Comparison of ENCODE assay signal across 26 cellular contexts in genomic region chr16:9970796-9971195, GRCh38.
"Had no signal": no experiment of that assay in that cellular context is flagged by ENCODE, and none has a peak within 500 bp of the region (broad histone marks: within the 10 kb centered on the region; RNA-seq: fewer than 3 reads in every experiment).

No MANE protein-coding gene starts in this region.

- H3K4me1 Mint-ChIP-seq: activated CD4-positive, alpha-beta memory T cell treated with anti-CD3 and anti-CD28 coated beads, Interleukin-2, amount 10 ng/mL, durations not matched to agents 7 days and 5 days; activated naive CD8-positive, alpha-beta T cell treated with anti-CD3 and anti-CD28 coated beads, Interleukin-2, amount 10 ng/mL, durations not matched to agents 7 days and 5 days had no signal

- DNase-seq: activated CD4-positive, alpha-beta memory T cell treated with anti-CD3 and anti-CD28 coated beads, Interleukin-2, amount 10 ng/mL, durations not matched to agents 7 days and 5 days; activated CD4-positive, alpha-beta T cell treated with anti-CD3 and anti-CD28 coated beads for 36 hours; activated CD4-positive, alpha-beta T cell treated with anti-CD3 and anti-CD28 coated beads, Interleukin-2, amount 50 U/mL, for 1 hour; activated naive CD4-positive, alpha-beta T cell treated with anti-CD3 and anti-CD28 coated beads, Interleukin-2, amount 50 U/mL, for 16 hours; activated naive CD8-positive, alpha-beta T cell treated with anti-CD3 and anti-CD28 coated beads, Interleukin-2, amount 10 ng/mL, durations not matched to agents 7 days and 5 days; activated T-cell treated with anti-CD3 and anti-CD28 coated beads, Interleukin-2, amount 50 U/mL, for 72 hours; adrenal gland; aorta; NCI-H1092 treated with DMSO at 0.1 percent for 48 hours; NCI-H1436; NCI-H1694 treated with DMSO at 0.1 percent for 48 hours; NCI-H2029 treated with DMSO at 0.1 percent for 48 hours; NCI-H345; NCI-H510A; NCI-H526 treated with DMSO at 0.1 percent for 48 hours; NK-92 treated with Interleukin-12 subunit alpha and Interleukin-12 subunit beta, amount 100 ng/mL, for 24 hours; OCI-M1; RPMI8226; SK-N-SH; T-helper 1 cell; WERI-Rb-1 had no signal

- H3K4me1 ChIP-seq: adrenal gland, breast epithelium had no signal

- ATAC-seq: activated CD4-positive, alpha-beta T cell treated with anti-CD3 and anti-CD28 coated beads for 36 hours; activated T-cell treated with anti-CD3 and anti-CD28 coated beads, Interleukin-2, amount 50 U/mL, for 72 hours; Panc1; Right ventricle myocardium inferior had no signal

- H3K4me2 ChIP-seq: KMS-11, SK-N-SH had no signal

- H3K27me3 ChIP-seq: adrenal gland, breast epithelium had no signal

- H3K4me3 Mint-ChIP-seq: activated CD4-positive, alpha-beta memory T cell treated with anti-CD3 and anti-CD28 coated beads, Interleukin-2, amount 10 ng/mL, durations not matched to agents 7 days and 5 days; activated CD4-positive, alpha-beta T cell treated with anti-CD3 and anti-CD28 coated beads for 36 hours; activated naive CD8-positive, alpha-beta T cell treated with anti-CD3 and anti-CD28 coated beads, Interleukin-2, amount 10 ng/mL, durations not matched to agents 7 days and 5 days; activated T-cell treated with anti-CD3 and anti-CD28 coated beads, Interleukin-2, amount 50 U/mL, for 72 hours had no signal

- H3K4me3 ChIP-seq: adrenal gland, breast epithelium had no signal

- H3K27me3 Mint-ChIP-seq: activated CD4-positive, alpha-beta memory T cell treated with anti-CD3 and anti-CD28 coated beads, Interleukin-2, amount 10 ng/mL, durations not matched to agents 7 days and 5 days; activated naive CD8-positive, alpha-beta T cell treated with anti-CD3 and anti-CD28 coated beads, Interleukin-2, amount 10 ng/mL, durations not matched to agents 7 days and 5 days had no signal

- H3K27ac Mint-ChIP-seq: activated CD4-positive, alpha-beta memory T cell treated with anti-CD3 and anti-CD28 coated beads, Interleukin-2, amount 10 ng/mL, durations not matched to agents 7 days and 5 days; activated CD4-positive, alpha-beta T cell treated with anti-CD3 and anti-CD28 coated beads for 36 hours; activated naive CD8-positive, alpha-beta T cell treated with anti-CD3 and anti-CD28 coated beads, Interleukin-2, amount 10 ng/mL, durations not matched to agents 7 days and 5 days; activated T-cell treated with anti-CD3 and anti-CD28 coated beads, Interleukin-2, amount 50 U/mL, for 72 hours; activated T-helper 2 cell treated with anti-CD3 and anti-CD28 coated beads, Interferon-gamma antibody, Interleukin-2, Interleukin-4, amounts not matched to agents 10 μg/mL and 5 μg/mL and 100 μg/mL, durations not matched to agents 14 hours and 24 hours and 36 hours had no signal

- H3K9me2 ChIP-seq: SK-N-SH had no signal

- H3K27ac ChIP-seq: adrenal gland, breast epithelium, KMS-11, WERI-Rb-1 had no signal

- H3K36me3 Mint-ChIP-seq: activated naive CD8-positive, alpha-beta T cell treated with anti-CD3 and anti-CD28 coated beads, Interleukin-2, amount 10 ng/mL, durations not matched to agents 7 days and 5 days had no signal

- H3K36me3 ChIP-seq: adrenal gland, breast epithelium, WERI-Rb-1 had no signal
